In the genomic region with DNA sequence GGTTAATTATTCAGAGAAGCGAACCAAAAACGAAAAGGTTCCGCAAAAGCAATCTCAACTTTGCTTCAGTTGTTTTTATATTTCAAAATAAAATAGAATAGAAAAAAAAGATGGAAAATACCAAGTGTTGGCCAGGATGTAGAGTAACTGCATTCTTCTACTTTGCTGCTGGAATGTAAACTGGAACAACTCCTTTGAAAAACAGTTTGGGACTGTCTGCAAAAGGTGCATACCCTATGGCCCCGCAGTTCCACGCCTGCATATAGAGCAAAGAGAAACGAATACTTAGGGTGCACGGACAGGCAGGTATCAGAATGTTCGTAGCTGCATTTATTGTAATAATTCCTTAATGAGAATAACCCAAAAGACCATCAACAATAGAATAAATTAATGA, we compare ENCODE assay signal across 8 cellular contexts. TPM values are rescaled to one million over a fixed set of nuclear protein-coding genes. Genes with fewer than 3 reads are reported as not detected.
DNase-seq lines count a peak whose midpoint lies in the region; ATAC-seq and TF ChIP-seq lines count a peak whose summit lies in the region.

No MANE protein-coding gene starts in this region.

- H3K4me3 ChIP-seq in cardiac fibroblast (replicated peaks in 1 of 2; ENCODE audit: low read depth in 2 of 2, low read length in 2 of 2) (peak overlapping the region; percentile 86 to 98), muscle layer of colon (ENCODE audit: low read depth in 1 of 2, low read length in 2 of 2) (peak overlapping the region; percentile 82 to 92)

- TF ChIP-seq CTCF in cardiac fibroblast (IDR thresholded peaks at IDR 0.05; ENCODE audit: low read depth, low read length) = no peak

- peak overlapping the region; percentile 80 to 97 (median 86) for H3K27ac Mint-ChIP-seq in IgD-negative memory B cell

- H3K27ac ChIP-seq in muscle layer of colon (ENCODE audit: low read depth, low read length) = peak overlapping the region; percentile 96

- DNase-seq in ACHN (peak; percentile 3), cardiac fibroblast (ENCODE audit: low read depth in 2 of 2) (no peak), ureter (ENCODE audit: low spot score) (no peak), SIG-M5 (lab: John Stamatoyannopoulos, UW) (no peak)

- H3K4me3 Mint-ChIP-seq in IgD-negative memory B cell = peak overlapping the region; percentile 98 to 100 (median 99)

- H3K9me3 ChIP-seq in muscle layer of colon (ENCODE audit: low read length) = no peaks in the 10 kb centered on the region

- H3K27me3 ChIP-seq in muscle layer of colon (ENCODE audit: control insufficient read depth in 1 of 2, insufficient read depth in 2 of 2, low read length in 2 of 2) = no peaks in the 10 kb centered on the region

- no peaks in the 10 kb centered on the region for H3K36me3 Mint-ChIP-seq in IgD-negative memory B cell

- peaks cover 35% of the 10 kb centered on the region for H3K4me1 ChIP-seq in muscle layer of colon (ENCODE audit: insufficient read depth, low read length)

- H3K9ac ChIP-seq in muscle layer of colon (ENCODE audit: low read length) = peak overlapping the region; percentile 55

- no peak for ATAC-seq in HG02885 (IDR thresholded peaks at IDR 0.05; ENCODE audit: poor library complexity, unreplicated experiment)
- ATAC-seq in GM18511 (IDR thresholded peaks at IDR 0.05; ENCODE audit: unreplicated experiment) = no peak

- H3K4me1 Mint-ChIP-seq in IgD-negative memory B cell = peaks cover 2 to 5% (median 2%) of the 10 kb centered on the region in 3 donors

- in situ Hi-C loops in ACHN (cut with HindIII; ENCODE audit: low pct_ligation_motif_present, low pct_unique_long_range_greater_than_20kb, low sequenced_read_pairs) = no loop called here

- H3K9me3 Mint-ChIP-seq in IgD-negative memory B cell = no peaks in the 10 kb centered on the region

- peaks cover 6% of the 10 kb centered on the region for H3K27me3 Mint-ChIP-seq in IgD-negative memory B cell

- H3K36me3 ChIP-seq in muscle layer of colon (ENCODE audit: insufficient read depth, low read length) = no peaks in the 10 kb centered on the region

RNA-seq across cellular contexts. Expression of gene RAB23, which starts 0.6 kb away (rescaled TPM):
- polyA plus RNA-seq in IgD-negative memory B cell = 0.74 TPM
- 33.5 TPM for total RNA-seq in ureter

RNA-seq across cellular contexts. Expression of gene BAG2, which starts 50.6 kb away (rescaled TPM):
- 4.5 TPM for polyA plus RNA-seq in IgD-negative memory B cell
- total RNA-seq in ureter = 17.0 TPM
